ENCODE assay signal across 9 cellular contexts in genomic region chr4:119299221-119300071, GRCh38. TPM values are rescaled to one million over a fixed set of nuclear protein-coding genes. Genes with fewer than 3 reads are reported as not detected.
A peak's percentile ranks its signal among the peaks of the same experiment; 100 is the strongest.
DNase-seq lines count a peak whose midpoint lies in the region; ATAC-seq and TF ChIP-seq lines count a peak whose summit lies in the region.
"Had no signal": no experiment of that assay in that cellular context is flagged by ENCODE, and none has a peak within 500 bp of the region (broad histone marks: within the 10 kb centered on the region; RNA-seq: fewer than 3 reads in every experiment).

No MANE protein-coding gene starts in this region.

- H3K4me1 Mint-ChIP-seq in activated CD4-positive, alpha-beta T cell treated with anti-CD3 and anti-CD28 coated beads for 36 hours, result peaks cover 25% of the 10 kb centered on the region
- peaks cover 26% of the 10 kb centered on the region for H3K4me1 Mint-ChIP-seq in neural progenitor cell

- peaks cover 29% of the 10 kb centered on the region for H3K79me2 ChIP-seq in neural progenitor cell (ENCODE audit: low read depth)

- H3K4me3 ChIP-seq in RWPE2 (ENCODE audit: severe bottlenecking), result peak overlapping the region; percentile 56
- peak overlapping the region; percentile 69 to 89 (median 73) for H3K4me3 ChIP-seq in esophagus squamous epithelium
- H3K4me3 ChIP-seq in neural progenitor cell, result peak overlapping the region; percentile 68

- peak overlapping the region; percentile 38 for H3K9ac ChIP-seq in neural progenitor cell

- TF ChIP-seq POLR2A in esophagus squamous epithelium (IDR thresholded peaks at IDR 0.05), result no peak

- H3K9me3 ChIP-seq in RWPE2 (ENCODE audit: severe bottlenecking), result no peaks in the 10 kb centered on the region
- H3K9me3 ChIP-seq in esophagus squamous epithelium, result no peaks in the 10 kb centered on the region
- no peaks in the 10 kb centered on the region for H3K9me3 ChIP-seq in neural progenitor cell (ENCODE audit: low read depth)

- H2AFZ ChIP-seq in neural progenitor cell (replicated peaks), result no peak overlapping the region

- no peaks in the 10 kb centered on the region for H3K27me3 Mint-ChIP-seq in activated CD4-positive, alpha-beta T cell treated with anti-CD3 and anti-CD28 coated beads for 36 hours
- peaks cover 7% of the 10 kb centered on the region for H3K27me3 Mint-ChIP-seq in neural progenitor cell (ENCODE audit: insufficient read depth, low read depth)

- H3K4me3 Mint-ChIP-seq in activated CD4-positive, alpha-beta T cell treated with anti-CD3 and anti-CD28 coated beads for 36 hours, result peak overlapping the region; percentile 100
- peak overlapping the region; percentile 99 for H3K4me3 Mint-ChIP-seq in neural progenitor cell

- TF ChIP-seq CTCF in RWPE2 (IDR thresholded peaks at IDR 0.05; ENCODE audit: poor library complexity, severe bottlenecking) (no peak), esophagus squamous epithelium (IDR thresholded peaks at IDR 0.05) (no peak), neural progenitor cell (IDR thresholded peaks at IDR 0.05) (no peak)

- H3K9me3 Mint-ChIP-seq in activated CD4-positive, alpha-beta T cell treated with anti-CD3 and anti-CD28 coated beads for 36 hours (ENCODE audit: low read depth), result peaks cover 3% of the 10 kb centered on the region
- peaks cover 7% of the 10 kb centered on the region for H3K9me3 Mint-ChIP-seq in neural progenitor cell

- no peaks in the 10 kb centered on the region for H3K27me3 ChIP-seq in RWPE2 (ENCODE audit: insufficient read depth, poor library complexity, severe bottlenecking)
- no peaks in the 10 kb centered on the region for H3K27me3 ChIP-seq in esophagus squamous epithelium
- H3K27me3 ChIP-seq in neural progenitor cell, result no peaks in the 10 kb centered on the region

- no peaks in the 10 kb centered on the region for H4K20me1 ChIP-seq in neural progenitor cell (ENCODE audit: low read depth)

- WGBS in esophagus squamous epithelium, 2 donors, result 0 to 5% methylated on average over 11 to 12 of the region's 12 CpGs

- H3K27ac Mint-ChIP-seq in activated CD4-positive, alpha-beta T cell treated with anti-CD3 and anti-CD28 coated beads for 36 hours, result peak overlapping the region; percentile 96
- peak overlapping the region; percentile 99 for H3K27ac Mint-ChIP-seq in neural progenitor cell

- POLR2A ChIA-PET in activated CD4-positive, alpha-beta T cell treated with anti-CD3 and anti-CD28 coated beads for 36 hours (lab: Charles Lee), result interaction anchor here (1.6 kb wide), 1 partner anchor 86 kb away, joined by 9 read pairs; the partner anchor contains the start of gene USP53

- H3K27ac ChIP-seq in RWPE2 (ENCODE audit: poor library complexity, severe bottlenecking) (peak overlapping the region; percentile 83), esophagus squamous epithelium (peak overlapping the region; percentile 94 to 99 (median 96)), neural progenitor cell (no peak overlapping the region)

- intact Hi-C loops in activated CD4-positive, alpha-beta T cell treated with anti-CD3 and anti-CD28 coated beads for 36 hours (cut with DNase I, micrococcal nuclease), result loop anchor here (1.0 to 5.0 kb wide), 7 partner anchors 61 to 614 kb away; partner anchors contain the start of genes USP53 (in 2 of the 2), METTL14 (in 1 of the 2) and SEC24D (in 1 of the 2)
- intact Hi-C loops in esophagus squamous epithelium (cut with DNase I), result loop anchor here (10.0 kb wide), 1 partner anchor 315 kb away; no protein-coding TSS in a partner anchor

- peaks cover 8% of the 10 kb centered on the region for H3F3A ChIP-seq in neural progenitor cell (ENCODE audit: low read depth)

- peak; percentile 11 for DNase-seq in activated CD4-positive, alpha-beta T cell treated with anti-CD3 and anti-CD28 coated beads for 36 hours
- no peak for DNase-seq in activated CD4-positive, alpha-beta T cell treated with anti-CD3 and anti-CD28 coated beads, Interleukin-2, amount 50 U/mL, for 4 hours
- DNase-seq in RWPE2 (ENCODE audit: low spot score) (no peak), esophagus squamous epithelium (lab: John Stamatoyannopoulos, UW) (no peak), neural progenitor cell (ENCODE audit: low spot score) (no peak), DMS79 (lab: John Stamatoyannopoulos, UW) (no peak)
- DNase-seq in effector CD8-positive, alpha-beta T cell (lab: John Stamatoyannopoulos, UW), result no peak

- CTCF ChIA-PET in activated CD4-positive, alpha-beta T cell treated with anti-CD3 and anti-CD28 coated beads for 36 hours (lab: Charles Lee), result interaction anchor here (0.8 to 4.3 kb wide), 10 partner anchors 11 to 751 kb away, joined by 3 to 36 read pairs (median 4); partner anchors contain the start of gene USP53

- H3K36me3 ChIP-seq in RWPE2 (ENCODE audit: low read depth) (peaks cover 38% of the 10 kb centered on the region), esophagus squamous epithelium (peaks cover 0 to 37% (median 0%) of the 10 kb centered on the region in 3 donors), neural progenitor cell (peaks cover 19% of the 10 kb centered on the region)

- peak overlapping the region; percentile 85 for H3K4me2 ChIP-seq in neural progenitor cell

- H3K36me3 Mint-ChIP-seq in activated CD4-positive, alpha-beta T cell treated with anti-CD3 and anti-CD28 coated beads for 36 hours (ENCODE audit: low read depth), result peaks cover 40% of the 10 kb centered on the region
- H3K36me3 Mint-ChIP-seq in neural progenitor cell, result peaks cover 26% of the 10 kb centered on the region

- peak; percentile 34 for ATAC-seq in activated CD4-positive, alpha-beta T cell treated with anti-CD3 and anti-CD28 coated beads for 36 hours
- ATAC-seq in HG02884 (IDR thresholded peaks at IDR 0.05; ENCODE audit: unreplicated experiment) (peak; percentile 48), RWPE2 (ENCODE audit: low read depth) (peak; percentile 22)

- H3K4me1 ChIP-seq in RWPE2 (ENCODE audit: insufficient read depth, poor library complexity, severe bottlenecking) (peaks cover 3% of the 10 kb centered on the region), esophagus squamous epithelium (peaks cover 0 to 72% (median 24%) of the 10 kb centered on the region in 3 donors), neural progenitor cell (no peaks in the 10 kb centered on the region)

RNA-seq across cellular contexts. Expression of gene FABP2, which starts 22.5 kb away (rescaled TPM):
- not detected for total RNA-seq in activated CD4-positive, alpha-beta T cell treated with anti-CD3 and anti-CD28 coated beads for 36 hours
- total RNA-seq in esophagus squamous epithelium (not detected), neural progenitor cell (ENCODE audit: low replicate concordance) (not detected in 2 replicates)
- total RNA-seq: pulmonary artery endothelial cell had no signal
